14 cellular contexts compared by ENCODE assay signal in the genomic region with DNA sequence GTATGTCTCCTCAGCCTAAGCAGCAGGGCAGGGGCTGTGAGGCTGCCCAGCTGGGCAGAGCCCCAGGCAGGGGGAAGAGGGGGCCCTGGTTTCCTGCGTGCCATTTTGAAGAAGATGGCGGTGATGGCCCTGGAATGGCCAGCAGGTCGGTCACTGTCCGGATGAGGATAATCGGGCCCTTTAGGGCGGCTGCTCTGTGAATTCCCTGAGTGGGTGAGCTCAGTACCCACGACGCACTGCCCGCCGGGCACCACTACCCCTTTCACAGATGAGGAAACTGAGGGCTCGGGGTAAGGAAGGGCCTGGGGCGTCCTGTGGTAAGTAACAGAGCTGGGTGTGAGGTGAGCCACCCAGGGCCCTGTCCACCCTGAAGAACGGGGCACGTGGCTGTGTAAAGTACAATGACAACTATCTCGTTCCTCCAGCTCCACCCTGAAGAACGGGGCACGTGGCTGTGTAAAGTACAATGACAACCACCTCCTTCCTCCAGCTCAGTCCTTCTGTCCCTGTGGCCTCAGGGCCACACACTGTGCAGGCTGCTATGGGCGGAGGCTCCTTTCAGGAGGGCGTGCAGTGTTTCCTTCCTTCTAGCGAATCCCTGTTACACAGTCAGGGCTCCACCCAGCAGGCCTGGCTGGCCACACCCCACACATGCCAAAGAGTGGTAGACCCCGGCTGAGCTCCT. TPM values are rescaled to one million over a fixed set of nuclear protein-coding genes. Genes with fewer than 3 reads are reported as not detected.
DNase-seq lines count a peak whose midpoint lies in the region; ATAC-seq and TF ChIP-seq lines count a peak whose summit lies in the region.
"Had no signal": no experiment of that assay in that cellular context is flagged by ENCODE, and none has a peak within 500 bp of the region (broad histone marks: within the 10 kb centered on the region; RNA-seq: fewer than 3 reads in every experiment).

No MANE protein-coding gene starts in this region.

- no peak for TF ChIP-seq CTCF in HCT116 (IDR thresholded peaks at IDR 0.05 in 2 of 3, conservative IDR thresholded peaks at IDR 0.05 in 1 of 3; ENCODE audit: borderline replicate concordance in 1 of 3, insufficient read depth in 1 of 3, low read depth in 2 of 3, low read length in 2 of 3)
- TF ChIP-seq CTCF in Peyer's patch (IDR thresholded peaks at IDR 0.05), result no peak
- no peak for TF ChIP-seq CTCF in endodermal cell (conservative IDR thresholded peaks at IDR 0.05)
- no peak for TF ChIP-seq CTCF in nephron progenitor cell (IDR thresholded peaks at IDR 0.05)

- H3K27ac Mint-ChIP-seq in endodermal cell (no peak overlapping the region), nephron progenitor cell (no peak overlapping the region)
- H3K27ac Mint-ChIP-seq: activated T-helper 2 cell treated with anti-CD3 and anti-CD28 coated beads, Interferon-gamma antibody, Interleukin-2, Interleukin-4, amounts not matched to agents 10 μg/mL and 5 μg/mL and 100 μg/mL, durations not matched to agents 14 hours and 24 hours and 36 hours had no signal

- H3K9ac ChIP-seq in HCT116 (ENCODE audit: low read length) (no peak overlapping the region), endodermal cell (ENCODE audit: extremely low read depth, low read length, poor library complexity, severe bottlenecking) (no peak overlapping the region)

- CTCF ChIA-PET in HCT116 (lab: Charles Lee), result no interaction called here

- H3K4me1 ChIP-seq in HCT116 (ENCODE audit: control insufficient read depth in 1 of 2, insufficient read depth in 2 of 2, low read length in 2 of 2) (no peaks in the 10 kb centered on the region; a peak in 1 of 4 replicates), Peyer's patch (peaks cover 0 to 17% (median 2%) of the 10 kb centered on the region in 4 donors), endodermal cell (ENCODE audit: control insufficient read depth, insufficient read depth, low read length) (no peaks in the 10 kb centered on the region)
- H3K4me1 ChIP-seq: HAP-1, sigmoid colon had no signal

- no peaks in the 10 kb centered on the region for H3K9me3 Mint-ChIP-seq in endodermal cell
- no peaks in the 10 kb centered on the region for H3K9me3 Mint-ChIP-seq in nephron progenitor cell
- H3K9me3 Mint-ChIP-seq: activated T-helper 2 cell treated with anti-CD3 and anti-CD28 coated beads, Interferon-gamma antibody, Interleukin-2, Interleukin-4, amounts not matched to agents 10 μg/mL and 5 μg/mL and 100 μg/mL, durations not matched to agents 14 hours and 24 hours and 36 hours had no signal

- 86 to 89% methylated on average over 13 to 21 of the region's 21 CpGs for WGBS in endodermal cell (ENCODE audit: insufficient coverage in 1 of 2, insufficient read length in 1 of 2), 2 experiments

- TF ChIP-seq POLR2A in HCT116 (IDR thresholded peaks at IDR 0.05; ENCODE audit: borderline replicate concordance, extremely low read depth, insufficient read depth, insufficient read length) (no peak), Peyer's patch (IDR thresholded peaks at IDR 0.05) (peak; percentile 47 to 62)

- H3K4me3 ChIP-seq in HCT116 (replicated peaks in 1 of 2; ENCODE audit: low read depth in 1 of 2, low read length in 2 of 2) (no peak overlapping the region), Peyer's patch (no peak overlapping the region), endodermal cell (ENCODE audit: low read length) (no peak overlapping the region)
- H3K4me3 ChIP-seq: HAP-1, sigmoid colon had no signal

- H3K36me3 Mint-ChIP-seq in endodermal cell (ENCODE audit: low read depth) (no peaks in the 10 kb centered on the region), nephron progenitor cell (ENCODE audit: low read depth) (no peaks in the 10 kb centered on the region)
- H3K36me3 Mint-ChIP-seq: brain had no signal

- no peaks in the 10 kb centered on the region for H3K9me2 ChIP-seq in HCT116 (ENCODE audit: insufficient read depth)

- H3K4me2 ChIP-seq in HCT116 (ENCODE audit: low read length), result no peak overlapping the region

- RAD21 ChIA-PET in HCT116 (lab: Charles Lee; ENCODE audit: low non-redundant PET in 1 of 2, low total read pairs in 2 of 2, uncharacterized antibody in 2 of 2, unreplicated experiment in 2 of 2), result no interaction called here

- H3K4me3 Mint-ChIP-seq in endodermal cell (no peak overlapping the region), nephron progenitor cell (no peak overlapping the region)
- H3K4me3 Mint-ChIP-seq: brain had no signal

- H3K4me1 Mint-ChIP-seq in endodermal cell (no peaks in the 10 kb centered on the region), nephron progenitor cell (peaks cover 27% of the 10 kb centered on the region)
- H3K4me1 Mint-ChIP-seq: brain had no signal

- TF ChIP-seq RAD21 in HCT116 (IDR thresholded peaks at IDR 0.05; ENCODE audit: low read depth), result no peak

- POLR2A ChIA-PET in HCT116 (lab: Charles Lee), result no interaction called here

- H3K27ac ChIP-seq in HCT116 (ENCODE audit: low read depth, low read length), result no peak overlapping the region
- H3K27ac ChIP-seq in Peyer's patch, result peak overlapping the region in 2 of 4 donors; percentile 50 to 75
- H3K27ac ChIP-seq in endodermal cell (ENCODE audit: low read depth, low read length), result no peak overlapping the region
- H3K27ac ChIP-seq: sigmoid colon, VCaP had no signal

- no peaks in the 10 kb centered on the region for H4K20me1 ChIP-seq in HCT116 (ENCODE audit: insufficient read depth)

- DNase-seq in HCT116 (ENCODE audit: low read depth, low spot score), result no peak
- DNase-seq in Peyer's patch, result peak in 2 of 3 donors; percentile 84 to 92
- peak; percentile 80 for DNase-seq in endodermal cell
- DNase-seq in nephron progenitor cell, result peak; percentile 51
- no peak for DNase-seq in COR-L47 (lab: John Stamatoyannopoulos, UW)
- DNase-seq in dedifferentiated amniotic fluid mesenchymal stem cell (ENCODE audit: extremely low spot score), result no peak
- DNase-seq: Calu3, NCI-H1694, sigmoid colon had no signal

- H3K27me3 Mint-ChIP-seq in endodermal cell (ENCODE audit: insufficient read depth), result peaks cover 1% of the 10 kb centered on the region
- peaks cover 14% of the 10 kb centered on the region for H3K27me3 Mint-ChIP-seq in nephron progenitor cell (ENCODE audit: low read depth, poor library complexity)

- intact Hi-C loops in HCT116 (cut with micrococcal nuclease), result no loop called here

- H3K27me3 ChIP-seq in HCT116 (ENCODE audit: insufficient read depth, low read length) (no peaks in the 10 kb centered on the region), Peyer's patch (no peaks in the 10 kb centered on the region), endodermal cell (ENCODE audit: control insufficient read depth, insufficient read depth, low read length, poor library complexity, severe bottlenecking) (no peaks in the 10 kb centered on the region)
- H3K27me3 ChIP-seq: sigmoid colon had no signal

- no TSS peak for BruUV-seq in HCT116 (replicated peaks; lab: Mats Ljungman, UMichigan)

- H2AFZ ChIP-seq in HCT116 (ENCODE audit: low read depth, low read length, poor library complexity, severe bottlenecking), result no peak overlapping the region

- no peaks in the 10 kb centered on the region for H3K36me3 ChIP-seq in HCT116 (ENCODE audit: control insufficient read depth in 1 of 2, insufficient read depth in 2 of 2, low read length in 2 of 2)
- peaks cover 0 to 3% (median 0%) of the 10 kb centered on the region in 3 donors for H3K36me3 ChIP-seq in Peyer's patch
- H3K36me3 ChIP-seq in endodermal cell (ENCODE audit: control insufficient read depth, insufficient read depth, low read length), result no peaks in the 10 kb centered on the region
- H3K36me3 ChIP-seq: HAP-1 had no signal

- no peaks in the 10 kb centered on the region for H3K79me2 ChIP-seq in HCT116 (ENCODE audit: insufficient read depth, low read length)

- ATAC-seq in HCT116 (peak; percentile 80), HG03342 (IDR thresholded peaks at IDR 0.05; ENCODE audit: unreplicated experiment) (no peak)

- H3K9me3 ChIP-seq in HCT116 (ENCODE audit: control insufficient read depth in 1 of 2, insufficient read depth in 1 of 2, low read depth in 1 of 2, low read length in 2 of 2) (peaks cover 0 to 4% of the 10 kb centered on the region in 2 experiments; a peak in 1 of 4 replicates), Peyer's patch (no peaks in the 10 kb centered on the region), endodermal cell (ENCODE audit: control insufficient read depth, low read length) (no peaks in the 10 kb centered on the region)
- H3K9me3 ChIP-seq: HAP-1, sigmoid colon had no signal

TF ChIP-seq in HCT116, 20 proteins besides CTCF, POLR2A, EP300 and RAD21 (continues in another document):
- TF ChIP-seq CBX3 (IDR thresholded peaks at IDR 0.05; ENCODE audit: low read depth) (no peak), SIN3A (IDR thresholded peaks at IDR 0.05; ENCODE audit: low read depth) (no peak), ZFX (IDR thresholded peaks at IDR 0.05) (no peak), FOSL1 (IDR thresholded peaks at IDR 0.05; ENCODE audit: low read depth) (no peak), SRF (IDR thresholded peaks at IDR 0.05; ENCODE audit: low read depth) (no peak), EGR1 (IDR thresholded peaks at IDR 0.05; ENCODE audit: low read depth) (no peak)
- TF ChIP-seq, protein P1, sequence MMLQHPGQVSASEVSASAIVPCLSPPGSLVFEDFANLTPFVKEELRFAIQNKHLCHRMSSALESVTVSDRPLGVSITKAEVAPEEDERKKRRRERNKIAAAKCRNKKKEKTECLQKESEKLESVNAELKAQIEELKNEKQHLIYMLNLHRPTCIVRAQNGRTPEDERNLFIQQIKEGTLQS (IDR thresholded peaks at IDR 0.05), result no peak

RNA-seq across cellular contexts. Expression of a gene that starts 23.2 kb away (rescaled TPM):
- total RNA-seq in HCT116 (2021; ENCODE audit: unreplicated experiment) (1.5 TPM), Peyer's patch (10 to 100 TPM in 3 of 4 donors, 1 to 10 TPM in 1; 9.3 to 58.6 (median 16.4) TPM), endodermal cell (1 to 10 TPM; 1.6 to 2.3 TPM)
- 0.10 and 0.17 TPM in 2 replicates for polyA plus RNA-seq in HCT116 (2012)
- 0.36 TPM for polyA plus RNA-seq in endodermal cell (2013, experiment 1 of 2)
- 0.54 TPM for polyA plus RNA-seq in endodermal cell (2013, experiment 2 of 2)

RNA-seq across cellular contexts. Expression of a gene that starts 24.0 kb away (rescaled TPM):
- total RNA-seq in HCT116 (2021; ENCODE audit: unreplicated experiment), result 83.4 TPM
- 71.1 and 77.6 TPM in 2 replicates for polyA plus RNA-seq in HCT116 (2012)
- 100 to 1,000 TPM in 3 of 4 donors, 10 to 100 TPM in 1; 69.3 to 495 (median 390) TPM for total RNA-seq in Peyer's patch
- 100 to 1,000 TPM; 155 to 168 TPM for total RNA-seq in endodermal cell
- 225 TPM for polyA plus RNA-seq in endodermal cell (2013, experiment 1 of 2)
- polyA plus RNA-seq in endodermal cell (2013, experiment 2 of 2), result 224 TPM

RNA-seq across cellular contexts. Expression of a gene that starts 42.4 kb away (rescaled TPM):
- 61.9 TPM for total RNA-seq in HCT116 (2021; ENCODE audit: unreplicated experiment)
- polyA plus RNA-seq in HCT116 (2012), result 45.6 and 46.8 TPM in 2 replicates
- 10 to 100 TPM in 1 of 4 donors, 1 to 10 TPM in 2, not detected in 1; 7.8 to 10.5 (median 10.0) TPM for total RNA-seq in Peyer's patch
- total RNA-seq in endodermal cell, result 10 to 100 TPM; 38.0 to 48.9 TPM
- 27.9 TPM for polyA plus RNA-seq in endodermal cell (2013, experiment 1 of 2)
- polyA plus RNA-seq in endodermal cell (2013, experiment 2 of 2), result 24.0 TPM

Comparison
In these comparisons a context has a peak if more than half of its experiments do, and no peak if none do; other contexts are left out.
1. DNase-seq: peak in Peyer's patch (2 of 3), endodermal cell (single experiment) and nephron progenitor cell (single experiment); none in HCT116 (single experiment), COR-L47 (single experiment) and dedifferentiated amniotic fluid mesenchymal stem cell (single experiment).